Comparison of ENCODE assay signal across 10 cellular contexts in genomic region chr6:118574051-118574865, GRCh38. TPM values are rescaled to one million over a fixed set of nuclear protein-coding genes. Genes with fewer than 3 reads are reported as not detected.
DNase-seq lines count a peak whose midpoint lies in the region; ATAC-seq, FAIRE-seq and TF ChIP-seq lines count a peak whose summit lies in the region.
"Had no signal": no experiment of that assay in that cellular context is flagged by ENCODE, and none has a peak within 500 bp of the region (broad histone marks: within the 10 kb centered on the region; RNA-seq: fewer than 3 reads in every experiment).

No MANE protein-coding gene starts in this region.

- H3K4me2 ChIP-seq in H1 (ENCODE audit: insufficient read depth in 1 of 2, low read depth in 2 of 2, low read length in 2 of 2) (peak overlapping the region; percentile 40 to 60; a peak in 3 of 4 replicates), neural progenitor cell (peak overlapping the region; percentile 0)

- H3K4me1 ChIP-seq in H1 (replicated peaks in 1 of 4; ENCODE audit: control insufficient read depth in 3 of 4, insufficient read depth in 4 of 4, low read length in 3 of 4) (peaks cover 0 to 8% (median 0%) of the 10 kb centered on the region in 4 experiments; a peak in 2 of 7 replicates), neural progenitor cell (no peaks in the 10 kb centered on the region), suprapubic skin (no peaks in the 10 kb centered on the region)

- H3K9me3 Mint-ChIP-seq in activated CD4-positive, alpha-beta T cell treated with anti-CD3 and anti-CD28 coated beads for 36 hours (ENCODE audit: low read depth), result peaks cover 45% of the 10 kb centered on the region
- peaks cover 48% of the 10 kb centered on the region for H3K9me3 Mint-ChIP-seq in neural progenitor cell

- H3K79me1 ChIP-seq in H1 (ENCODE audit: low read depth, low read length), result no peaks in the 10 kb centered on the region

- peak overlapping the region; percentile 82 for H2BK12ac ChIP-seq in H1 (ENCODE audit: low read depth, low read length)

- H4K20me1 ChIP-seq in H1 (replicated peaks in 1 of 2; ENCODE audit: control insufficient read depth in 1 of 2, insufficient read depth in 2 of 2, low read length in 2 of 2) (no peaks in the 10 kb centered on the region), neural progenitor cell (ENCODE audit: low read depth) (no peaks in the 10 kb centered on the region)

- no peak overlapping the region for H3K14ac ChIP-seq in H1 (ENCODE audit: insufficient read length)

- peak overlapping the region; percentile 65 for H3K27ac Mint-ChIP-seq in activated CD4-positive, alpha-beta T cell treated with anti-CD3 and anti-CD28 coated beads for 36 hours
- H3K27ac Mint-ChIP-seq in neural progenitor cell, result no peak overlapping the region

- H3K4ac ChIP-seq in H1 (replicated peaks; ENCODE audit: insufficient read length, low read depth, low read length), result peak overlapping the region; percentile 53

- H4K8ac ChIP-seq in H1 (ENCODE audit: extremely low read depth, insufficient read depth, low read length), result peak overlapping the region; percentile 63; the same call in 1 of the 2 replicates

- TF ChIP-seq CTCF in H1 (IDR thresholded peaks at IDR 0.05; ENCODE audit: control extremely low read depth in 1 of 3, insufficient read depth in 1 of 3, low read depth in 1 of 3, low read length in 3 of 3) (no peak), neural progenitor cell (IDR thresholded peaks at IDR 0.05) (no peak), suprapubic skin (IDR thresholded peaks at IDR 0.05) (no peak)

- no peaks in the 10 kb centered on the region for H3K27me3 ChIP-seq in H1 (replicated peaks in 1 of 4; ENCODE audit: control insufficient read depth in 3 of 4, extremely low read depth in 1 of 4, insufficient read depth in 3 of 4, low read length in 3 of 4)
- H3K27me3 ChIP-seq in neural progenitor cell, result no peaks in the 10 kb centered on the region
- no peaks in the 10 kb centered on the region for H3K27me3 ChIP-seq in suprapubic skin

- H3K18ac ChIP-seq in H1 (ENCODE audit: extremely low read depth, low read length), result peak overlapping the region; percentile 55; the same call in 1 of the 2 replicates

- CTCF ChIA-PET in activated CD4-positive, alpha-beta T cell treated with anti-CD3 and anti-CD28 coated beads for 36 hours (lab: Charles Lee), result interaction anchor here (0.7 to 0.8 kb wide), 2 partner anchors 9 kb away, joined by 3 read pairs; no protein-coding TSS in a partner anchor
- CTCF ChIA-PET in H1 (lab: Charles Lee; ENCODE audit: partially characterized antibody), result interaction anchor here (0.6 to 2.3 kb wide), 7 partner anchors 9 to 581 kb away, joined by 3 to 18 read pairs (median 4); no protein-coding TSS in a partner anchor

- no peak overlapping the region for H3K4me3 Mint-ChIP-seq in activated CD4-positive, alpha-beta T cell treated with anti-CD3 and anti-CD28 coated beads for 36 hours
- H3K4me3 Mint-ChIP-seq in neural progenitor cell, result no peak overlapping the region

- no peak for FAIRE-seq in H1 (lab: Jason Lieb, UNC)

- H2AFZ ChIP-seq in H1 (ENCODE audit: low read length) (no peak overlapping the region), neural progenitor cell (replicated peaks) (no peak overlapping the region)

- H4K91ac ChIP-seq in H1 (replicated peaks; ENCODE audit: insufficient read length, low read length), result peak overlapping the region; percentile 65

- peak overlapping the region; percentile 94 for H2BK5ac ChIP-seq in H1 (ENCODE audit: low read depth, low read length)

- H3K79me2 ChIP-seq in H1 (ENCODE audit: control insufficient read depth in 1 of 2, insufficient read depth in 2 of 2, low read length in 2 of 2) (peaks cover 0 to 50% of the 10 kb centered on the region in 2 experiments; a peak in 2 of 4 replicates), neural progenitor cell (ENCODE audit: low read depth) (no peaks in the 10 kb centered on the region)

- DNase-seq in activated CD4-positive, alpha-beta T cell treated with anti-CD3 and anti-CD28 coated beads for 36 hours, result no peak
- no peak for DNase-seq in activated CD4-positive, alpha-beta T cell treated with anti-CD3 and anti-CD28 coated beads for 1 hour
- DNase-seq in NCI-H2171 (lab: John Stamatoyannopoulos, UW), result peak; percentile 24
- no peak for DNase-seq in H1 (ENCODE audit: low read depth in 1 of 2, low spot score in 2 of 2)
- peak; percentile 13 for DNase-seq in neural progenitor cell (ENCODE audit: low spot score)
- no peak for DNase-seq in activated effector memory CD4-positive, alpha-beta T cell treated with anti-CD3 and anti-CD28 coated beads, Interleukin-2, amount 50 U/mL, for 16 hours
- DNase-seq in stimulated activated naive CD4-positive, alpha-beta T cell treated with Interleukin-2 at 50 U/mL for 16 hours (lab: John Stamatoyannopoulos, UW), result no peak
- DNase-seq in suprapubic skin (ENCODE audit: low spot score in 2 of 2), result no peak
- DNase-seq: kidney glomerular epithelial cell had no signal

- H4K5ac ChIP-seq in H1 (ENCODE audit: insufficient read length, low read depth, low read length), result no peak overlapping the region

- peak overlapping the region; percentile 65; the same call in 1 of the 2 replicates for H2AK5ac ChIP-seq in H1 (ENCODE audit: low read depth, low read length)

- no peak overlapping the region for H2BK15ac ChIP-seq in H1 (ENCODE audit: low read length)

- no peak overlapping the region for H3K23ac ChIP-seq in H1 (ENCODE audit: insufficient read length)

- TF ChIP-seq POLR2A in H1 (IDR thresholded peaks at IDR 0.05; ENCODE audit: control extremely low read depth in 1 of 2, low read depth in 2 of 2, low read length in 2 of 2), result peak in 1 of 2 experiments; percentile 69; a peak in 1 of 3 replicates
- no peak for TF ChIP-seq POLR2A in suprapubic skin (IDR thresholded peaks at IDR 0.05)

- H3K27ac ChIP-seq in H1 (ENCODE audit: low read depth, low read length) (peak overlapping the region; percentile 89), neural progenitor cell (peak overlapping the region; percentile 10), suprapubic skin (no peak overlapping the region)

- H3K4me3 ChIP-seq in H1 (ENCODE audit: extremely low read depth in 1 of 4, insufficient read depth in 2 of 4, low read depth in 3 of 4, low read length in 4 of 4) (peak overlapping the region; percentile 9 to 49 (median 38); a peak in 7 of 8 replicates), neural progenitor cell (no peak overlapping the region), suprapubic skin (no peak overlapping the region)

- H3K23me2 ChIP-seq in H1 (ENCODE audit: low read depth, low read length), result peaks cover 4% of the 10 kb centered on the region; the same call in 1 of the 2 replicates

- peaks cover 7% of the 10 kb centered on the region for H3K4me1 Mint-ChIP-seq in activated CD4-positive, alpha-beta T cell treated with anti-CD3 and anti-CD28 coated beads for 36 hours
- H3K4me1 Mint-ChIP-seq in neural progenitor cell, result no peaks in the 10 kb centered on the region

- 79% methylated on average over 13 of the region's 13 CpGs; no CpG with 5 or more reads in 1 of the 2 experiments for WGBS in H1 (ENCODE audit: extremely low coverage in 1 of 2, insufficient coverage in 1 of 2, insufficient read length in 1 of 2, insufficient replicate concordance in 2 of 2, low coverage in 1 of 2, low lambda C conversion rate in 2 of 2, missing lambda C conversion rate in 1 of 2), 2 experiments
- WGBS in suprapubic skin, result 97% methylated on average over 13 of the region's 13 CpGs

- peaks cover 56% of the 10 kb centered on the region for H3K36me3 Mint-ChIP-seq in activated CD4-positive, alpha-beta T cell treated with anti-CD3 and anti-CD28 coated beads for 36 hours (ENCODE audit: low read depth)
- H3K36me3 Mint-ChIP-seq in neural progenitor cell, result peaks cover 29% of the 10 kb centered on the region

- peak overlapping the region; percentile 46 for H3K56ac ChIP-seq in H1 (replicated peaks; ENCODE audit: insufficient read length, low read depth, low read length)

- H3K36me3 ChIP-seq in H1 (ENCODE audit: control insufficient read depth in 2 of 4, insufficient read depth in 4 of 4, low read length in 3 of 4) (no peaks in the 10 kb centered on the region; a peak in 1 of 8 replicates), neural progenitor cell (no peaks in the 10 kb centered on the region), suprapubic skin (no peaks in the 10 kb centered on the region)

- ATAC-seq in activated CD4-positive, alpha-beta T cell treated with anti-CD3 and anti-CD28 coated beads for 36 hours, result no peak

- intact Hi-C loops in activated CD4-positive, alpha-beta T cell treated with anti-CD3 and anti-CD28 coated beads for 36 hours (cut with DNase I, micrococcal nuclease), result no loop called here

- TF ChIP-seq EP300 in H1 (IDR thresholded peaks at IDR 0.05; ENCODE audit: borderline replicate concordance in 1 of 2, low read depth in 2 of 2, low read length in 2 of 2) (no peak), suprapubic skin (IDR thresholded peaks at IDR 0.05) (no peak)

- POLR2A ChIA-PET in activated CD4-positive, alpha-beta T cell treated with anti-CD3 and anti-CD28 coated beads for 36 hours (lab: Charles Lee), result no interaction called here
- POLR2A ChIA-PET in H1 (lab: Charles Lee; ENCODE audit: partially characterized antibody), result interaction anchor here (2.5 kb wide), 1 partner anchor 8 kb away, joined by 7 read pairs; no protein-coding TSS in a partner anchor

- no peaks in the 10 kb centered on the region for H3K9me3 ChIP-seq in H1 (ENCODE audit: insufficient read depth in 2 of 2, low read depth in 1 of 2, low read length in 1 of 2)
- no peaks in the 10 kb centered on the region for H3K9me3 ChIP-seq in neural progenitor cell (ENCODE audit: low read depth)
- H3K9me3 ChIP-seq in suprapubic skin, result peaks cover 19% of the 10 kb centered on the region

- TF ChIP-seq RAD21 in H1 (IDR thresholded peaks at IDR 0.05 in 1 of 2, conservative IDR thresholded peaks at IDR 0.05 in 1 of 2; ENCODE audit: low read depth in 2 of 2, low read length in 2 of 2), result no peak

- H3K9ac ChIP-seq in H1 (replicated peaks in 1 of 4; ENCODE audit: extremely low read depth in 1 of 4, low read depth in 3 of 4, low read length in 3 of 4) (peak overlapping the region; percentile 38 to 74 (median 53); a peak in 6 of 7 replicates), neural progenitor cell (no peak overlapping the region)

- peak overlapping the region; percentile 12 for H2BK120ac ChIP-seq in H1 (replicated peaks; ENCODE audit: low read depth, low read length)

- no peaks in the 10 kb centered on the region for H3F3A ChIP-seq in neural progenitor cell (ENCODE audit: low read depth)

- no peaks in the 10 kb centered on the region for H3K27me3 Mint-ChIP-seq in activated CD4-positive, alpha-beta T cell treated with anti-CD3 and anti-CD28 coated beads for 36 hours
- H3K27me3 Mint-ChIP-seq in neural progenitor cell (ENCODE audit: insufficient read depth, low read depth), result peaks cover 4% of the 10 kb centered on the region

- H2BK20ac ChIP-seq in H1 (ENCODE audit: low read length), result no peak overlapping the region; the same call in none of the 2 replicates

RNA-seq across cellular contexts. Expression of gene PLN, which starts 26.2 kb away (rescaled TPM):
- total RNA-seq in activated CD4-positive, alpha-beta T cell treated with anti-CD3 and anti-CD28 coated beads for 36 hours, result not detected
- not detected in 2 replicates for total RNA-seq in H1 (2021; fragmentation: NEBNext Ultra II Directional; extraction: Animal tissue kit (Norgen Biotek cat#: 25700))
- polyA plus RNA-seq in H1 (2011; rRNA removed), result 0.03 TPM in 1 of 2 replicates, not detected in the other
- not detected for polyA plus RNA-seq in H1 (2011; cell fraction: cytosol; rRNA removed)
- polyA plus RNA-seq in H1 (2011; cell fraction: nucleus; rRNA removed), result not detected
- not detected in 4 replicates for polyA plus RNA-seq in H1 (2012, experiment 1 of 2)
- polyA plus RNA-seq in H1 (2012, experiment 2 of 2), result not detected
- not detected for polyA plus RNA-seq in H1 (2013, experiment 1 of 2)
- not detected for polyA plus RNA-seq in H1 (2013, experiment 2 of 2)
- not detected in 2 replicates for polyA minus RNA-seq in H1 (2011; rRNA and poly(A)+ RNA removed)
- polyA minus RNA-seq in H1 (2011; cell fraction: cytosol; rRNA and poly(A)+ RNA removed), result not detected
- polyA minus RNA-seq in H1 (2011; cell fraction: nucleus; rRNA and poly(A)+ RNA removed), result 0.40 TPM
- not detected in 2 replicates for total RNA-seq in neural progenitor cell (ENCODE audit: low replicate concordance)
- total RNA-seq in suprapubic skin, result 10 to 100 TPM in 1 of 4 donors, 1 to 10 TPM in 3; 1.5 to 11.2 (median 5.3) TPM
- total RNA-seq: epithelial cell of proximal tubule had no signal

Comparison
In these comparisons a context has a peak if more than half of its experiments do, and no peak if none do; other contexts are left out.
1. DNase-seq: peak in NCI-H2171 (single experiment) and neural progenitor cell (single experiment); none in activated CD4-positive, alpha-beta T cell treated with anti-CD3 and anti-CD28 coated beads for 36 hours (single experiment), activated CD4-positive, alpha-beta T cell treated with anti-CD3 and anti-CD28 coated beads for 1 hour (single experiment), H1 (0 of 2), activated effector memory CD4-positive, alpha-beta T cell treated with anti-CD3 and anti-CD28 coated beads, Interleukin-2, amount 50 U/mL, for 16 hours (single experiment), stimulated activated naive CD4-positive, alpha-beta T cell treated with Interleukin-2 at 50 U/mL for 16 hours (single experiment) and suprapubic skin (0 of 2).
2. H3K4me3 ChIP-seq: peak in H1 (4 of 4); none in neural progenitor cell (single experiment) and suprapubic skin (single experiment).